In genomic region chr2:109129356-109129920, GRCh38 we compare ENCODE assay signal across 8 cellular contexts. TPM values are rescaled to one million over a fixed set of nuclear protein-coding genes. Genes with fewer than 3 reads are reported as not detected.
DNase-seq lines count a peak whose midpoint lies in the region; ATAC-seq, FAIRE-seq and TF ChIP-seq lines count a peak whose summit lies in the region.

No MANE protein-coding gene starts in this region.

- intact Hi-C loops in endothelial cell of umbilical vein (cut with micrococcal nuclease) (loop anchor here (2.0 kb wide), 2 partner anchors 83 to 113 kb away; no protein-coding TSS in a partner anchor), mucosa of descending colon (cut with DNase I, micrococcal nuclease) (loop anchor here in 1 of 2 donors (10.0 kb wide), 1 partner anchor 385 kb away; no protein-coding TSS in a partner anchor), transverse colon (cut with DNase I; ENCODE audit: low total_unique reads) (no loop called here)

- H3K36me3 ChIP-seq in WERI-Rb-1 = no peaks in the 10 kb centered on the region
- H3K36me3 ChIP-seq in endothelial cell of umbilical vein (ENCODE audit: control insufficient read depth in 2 of 2, extremely low read depth in 1 of 2, insufficient read depth in 2 of 2, low read length in 2 of 2) = no peaks in the 10 kb centered on the region
- no peaks in the 10 kb centered on the region for H3K36me3 ChIP-seq in mucosa of descending colon (ENCODE audit: low read depth)
- H3K36me3 ChIP-seq in transverse colon = no peaks in the 10 kb centered on the region

- TF ChIP-seq CTCF in AG04449 (IDR thresholded peaks at IDR 0.05; ENCODE audit: insufficient read depth, low read length, missing control alignments) = no peak
- TF ChIP-seq CTCF in WERI-Rb-1 (IDR thresholded peaks at IDR 0.05; ENCODE audit: low read depth, low read length) = no peak
- no peak for TF ChIP-seq CTCF in endothelial cell of umbilical vein (IDR thresholded peaks at IDR 0.05; ENCODE audit: extremely low read depth in 1 of 2, insufficient read depth in 1 of 2, low read depth in 1 of 2, low read length in 2 of 2)
- no peak for TF ChIP-seq CTCF in mucosa of descending colon (IDR thresholded peaks at IDR 0.05)
- no peak for TF ChIP-seq CTCF in transverse colon (IDR thresholded peaks at IDR 0.05)

- TF ChIP-seq EP300 in transverse colon (IDR thresholded peaks at IDR 0.05; ENCODE audit: low read depth) = no peak

- BruUV-seq in endothelial cell of umbilical vein (replicated peaks; lab: Mats Ljungman, UMichigan) = no TSS peak

- no peaks in the 10 kb centered on the region for H3K9me1 ChIP-seq in endothelial cell of umbilical vein (replicated peaks; ENCODE audit: control insufficient read depth, extremely low read depth, insufficient read depth, low read length)

- H3K9me3 ChIP-seq in WERI-Rb-1 (ENCODE audit: severe bottlenecking) (no peaks in the 10 kb centered on the region), endothelial cell of umbilical vein (replicated peaks; ENCODE audit: control insufficient read depth, insufficient read depth, low read length) (no peaks in the 10 kb centered on the region), mucosa of descending colon (no peaks in the 10 kb centered on the region), transverse colon (no peaks in the 10 kb centered on the region)

- CTCF ChIA-PET in AG04449 (lab: Yijun Ruan, JAX) (interaction anchor here (1.1 to 10.5 kb wide), 10 partner anchors 8 to 417 kb away, joined by 3 to 155 read pairs (median 4); no protein-coding TSS in a partner anchor), endothelial cell of umbilical vein (lab: Charles Lee) (interaction anchor here (0.8 to 8.7 kb wide), 8 partner anchors 39 to 379 kb away, joined by 3 to 163 read pairs (median 10); no protein-coding TSS in a partner anchor)

- H4K20me1 ChIP-seq in endothelial cell of umbilical vein (replicated peaks; ENCODE audit: control insufficient read depth, extremely low read depth, insufficient read depth, low read length) = no peaks in the 10 kb centered on the region

- 14% methylated on average over 20 of the region's 70 CpGs; no CpG with 5 or more reads in 1 of the 2 donors for WGBS in transverse colon (ENCODE audit: low coverage in 1 of 2), 2 donors

- dilution Hi-C loops in endothelial cell of umbilical vein (cut with MboI; ENCODE audit: extremely low pct_ligation_motif_present, low sequenced_read_pairs) = no loop called here

- H3K4me2 ChIP-seq in endothelial cell of umbilical vein (ENCODE audit: insufficient read depth, low read length) = peak overlapping the region; percentile 44

- no peak overlapping the region for H3K27ac ChIP-seq in WERI-Rb-1
- H3K27ac ChIP-seq in endothelial cell of umbilical vein (ENCODE audit: insufficient read depth, low read depth, low read length) = peak overlapping the region; percentile 75
- H3K27ac ChIP-seq in transverse colon = peak overlapping the region; percentile 75 to 86 (median 78)

- FAIRE-seq in endothelial cell of umbilical vein (lab: Jason Lieb, UNC) = peak; percentile 52

- in situ Hi-C loops in transverse colon (cut with MboI; ENCODE audit: low pct_ligation_motif_present in 1 of 4, low pct_unique_long_range_greater_than_20kb in 1 of 4, low sequenced_read_pairs in 3 of 4) = loop anchor here in 3 of 4 donors (10.0 kb wide), 1 partner anchor 375 kb away; no protein-coding TSS in a partner anchor

- H3K4me3 ChIP-seq in AG04449 (ENCODE audit: low read depth, low read length) (peak overlapping the region; percentile 72), WERI-Rb-1 (ENCODE audit: low read depth, low read length) (peak overlapping the region; percentile 45), endothelial cell of umbilical vein (replicated peaks in 1 of 3; ENCODE audit: insufficient read depth in 1 of 3, low read depth in 1 of 3, low read length in 3 of 3) (peak overlapping the region; percentile 62 to 73 (median 69)), mucosa of descending colon (peak overlapping the region; percentile 17), transverse colon (peak overlapping the region; percentile 51 to 66 (median 58))

- H3K9ac ChIP-seq in endothelial cell of umbilical vein (replicated peaks; ENCODE audit: extremely low read depth, insufficient read depth, low read length) = peak overlapping the region; percentile 72

- peak overlapping the region; percentile 84 for H2AFZ ChIP-seq in endothelial cell of umbilical vein (ENCODE audit: low read depth, low read length)

- H3K4me1 ChIP-seq in endothelial cell of umbilical vein (ENCODE audit: control insufficient read depth, extremely low read depth, insufficient read depth, low read length) (peaks cover 12% of the 10 kb centered on the region), mucosa of descending colon (ENCODE audit: low read depth) (peaks cover 15% of the 10 kb centered on the region), transverse colon (peaks cover 0 to 19% (median 9%) of the 10 kb centered on the region in 4 donors)

- TF ChIP-seq POLR2A in endothelial cell of umbilical vein (IDR thresholded peaks at IDR 0.05; ENCODE audit: low read depth, low read length) = no peak
- TF ChIP-seq POLR2A in transverse colon (IDR thresholded peaks at IDR 0.05) = no peak

- DNase-seq in AG04449 (ENCODE audit: low read depth, low spot score) (no peak), WERI-Rb-1 (peak; percentile 25), endothelial cell of umbilical vein (ENCODE audit: low read depth, low spot score) (peak; percentile 46), mucosa of descending colon (peak in 1 of 3 donors; percentile 39), transverse colon (no peak), pons (ENCODE audit: low spot score) (no peak)

- POLR2A ChIA-PET in AG04449 (lab: Yijun Ruan, JAX) (interaction anchor here (0.9 to 1.1 kb wide), 3 partner anchors 203 to 358 kb away, joined by 3 to 6 read pairs (median 3); no protein-coding TSS in a partner anchor), endothelial cell of umbilical vein (lab: Charles Lee) (no interaction called here)

- ATAC-seq in GM21825 (IDR thresholded peaks at IDR 0.05; ENCODE audit: unreplicated experiment) (peak; percentile 35), mucosa of descending colon (peak; percentile 53), GM21515 (IDR thresholded peaks at IDR 0.05; ENCODE audit: unreplicated experiment) (no peak)

- H3K79me2 ChIP-seq in endothelial cell of umbilical vein (ENCODE audit: control insufficient read depth, insufficient read depth, low read length) = peaks cover 53% of the 10 kb centered on the region

- peaks cover 9% of the 10 kb centered on the region for H3K27me3 ChIP-seq in WERI-Rb-1 (ENCODE audit: insufficient read depth, low read depth, severe bottlenecking)
- H3K27me3 ChIP-seq in endothelial cell of umbilical vein (ENCODE audit: control insufficient read depth in 2 of 2, insufficient read depth in 2 of 2, low read length in 2 of 2) = no peaks in the 10 kb centered on the region
- peaks cover 26% of the 10 kb centered on the region for H3K27me3 ChIP-seq in transverse colon

TF ChIP-seq in endothelial cell of umbilical vein, 7 proteins besides CTCF, POLR2A, EP300 and RAD21:
- TF ChIP-seq MAX (IDR thresholded peaks at IDR 0.05; ENCODE audit: insufficient read depth, insufficient read length) (no peak), POLR2AphosphoS5 (IDR thresholded peaks at IDR 0.05; ENCODE audit: insufficient read depth, low read depth, low read length) (no peak), FOS (IDR thresholded peaks at IDR 0.05; ENCODE audit: borderline replicate concordance, insufficient read depth, low read length) (no peak), EZH2 (IDR thresholded peaks at IDR 0.05; ENCODE audit: borderline replicate concordance, low read depth, low read length, severe bottlenecking) (no peak), GATA2 (IDR thresholded peaks at IDR 0.05; ENCODE audit: insufficient read depth, insufficient read length, low read depth, low read length) (no peak), JUN (IDR thresholded peaks at IDR 0.05; ENCODE audit: borderline replicate concordance, insufficient read depth, insufficient read length, low read depth) (no peak), MYC (IDR thresholded peaks at IDR 0.05; ENCODE audit: low read depth, low read length) (no peak)

RNA-seq across cellular contexts. Expression of gene SH3RF3, which starts 0.4 kb away (rescaled TPM):
- 9.4 and 14.7 TPM in 2 replicates for total RNA-seq in endothelial cell of umbilical vein
- 3.8 and 3.9 TPM in 2 replicates for polyA plus RNA-seq in endothelial cell of umbilical vein
- 3.7 and 3.9 TPM in 2 replicates for polyA plus RNA-seq in endothelial cell of umbilical vein (2011; cell fraction: cytosol; rRNA removed)
- polyA plus RNA-seq in endothelial cell of umbilical vein (2011; cell fraction: nucleus; rRNA removed) = 7.4 and 8.1 TPM in 2 replicates
- 12.5 and 15.9 TPM in 2 replicates for polyA plus RNA-seq in endothelial cell of umbilical vein (2012)
- polyA minus RNA-seq in endothelial cell of umbilical vein = 5.3 and 7.4 TPM in 2 replicates
- 1.6 TPM for polyA minus RNA-seq in endothelial cell of umbilical vein (2011; cell fraction: cytosol; rRNA and poly(A)+ RNA removed)
- 8.6 and 16.6 TPM in 2 replicates for polyA minus RNA-seq in endothelial cell of umbilical vein (2011; cell fraction: nucleus; rRNA and poly(A)+ RNA removed)
- total RNA-seq in mucosa of descending colon = 1 to 10 TPM; 1.9 to 3.7 (median 3.0) TPM
- total RNA-seq in transverse colon = 1 to 10 TPM; 1.9 to 8.8 (median 2.9) TPM

Comparison
In these comparisons a context has a peak if more than half of its experiments do, and no peak if none do; other contexts are left out.
1. DNase-seq: peak in WERI-Rb-1 (single experiment) and endothelial cell of umbilical vein (single experiment); none in AG04449 (single experiment), transverse colon (single experiment) and pons (single experiment).
2. H3K4me3 ChIP-seq: peak in every context shown above with its lines; median percentile 72 in AG04449; 69 in endothelial cell of umbilical vein; 58 in transverse colon; 45 in WERI-Rb-1; 17 in mucosa of descending colon.